Comparison of ENCODE assay signal across 10 cellular contexts in genomic region chr5:122311400-122311887, GRCh38. TPM values are rescaled to one million over a fixed set of nuclear protein-coding genes. Genes with fewer than 3 reads are reported as not detected.
A peak's percentile ranks its signal among the peaks of the same experiment; 100 is the strongest.
DNase-seq lines count a peak whose midpoint lies in the region; ATAC-seq and TF ChIP-seq lines count a peak whose summit lies in the region.
"Had no signal": no experiment of that assay in that cellular context is flagged by ENCODE, and none has a peak within 500 bp of the region (broad histone marks: within the 10 kb centered on the region; RNA-seq: fewer than 3 reads in every experiment).

No MANE protein-coding gene starts in this region.

- ATAC-seq in foreskin keratinocyte (peak; percentile 7), HG03457 (IDR thresholded peaks at IDR 0.05; ENCODE audit: unreplicated experiment) (no peak)

- H3K4me3 ChIP-seq in GM12875 (ENCODE audit: low read depth, low read length), result peak overlapping the region; percentile 83

- peaks cover 37% of the 10 kb centered on the region for H3K27me3 ChIP-seq in foreskin keratinocyte

- H3K27ac ChIP-seq in foreskin keratinocyte, result no peak overlapping the region

- TF ChIP-seq CTCF in GM12875 (IDR thresholded peaks at IDR 0.05; ENCODE audit: borderline replicate concordance, insufficient read depth, low read depth, low read length), result no peak
- no peak for TF ChIP-seq CTCF in foreskin keratinocyte (conservative IDR thresholded peaks at IDR 0.05)

- H3K4me1 ChIP-seq in foreskin keratinocyte, result no peaks in the 10 kb centered on the region

- peak; percentile 56 for DNase-seq in NCI-H446 treated with DMSO at 0.1 percent for 48 hours (lab: John Stamatoyannopoulos, UW)
- no peak for DNase-seq in foreskin keratinocyte
- peak; percentile 22 for DNase-seq in renal cortical epithelial cell (ENCODE audit: low read depth)
- DNase-seq in HCEC 1CT, result no peak
- no peak for DNase-seq in HT-29 (ENCODE audit: low spot score)
- no peak for DNase-seq in KG1 (lab: John Stamatoyannopoulos, UW)
- DNase-seq: activated naive CD4-positive, alpha-beta T cell treated with anti-CD3 and anti-CD28 coated beads, Interleukin-2, amount 10 ng/mL, durations not matched to agents 7 days and 5 days; NCI-H2171 treated with DMSO at 0.1 percent for 48 hours had no signal

RNA-seq across cellular contexts. Expression of gene SNCAIP, which starts 0.6 kb away (rescaled TPM):
- total RNA-seq in foreskin keratinocyte (0.14 TPM in 1 of 2 replicates, not detected in the other), renal cortical epithelial cell (1.7 and 3.0 TPM in 2 replicates)
- polyA plus RNA-seq in foreskin keratinocyte, result 0.03 TPM in 1 of 2 replicates, not detected in the other
- total RNA-seq in HT-29 (2014; rRNA removed; shearing (Covaris generic)), result not detected in 2 replicates

Comparison
In these comparisons a context has a peak if more than half of its experiments do, and no peak if none do; other contexts are left out.
1. DNase-seq: peak in NCI-H446 treated with DMSO at 0.1 percent for 48 hours (single experiment) and renal cortical epithelial cell (single experiment); none in foreskin keratinocyte (0 of 2), HCEC 1CT (single experiment), HT-29 (single experiment) and KG1 (single experiment).